Comparison of ENCODE assay signal across 8 cellular contexts in the genomic region with DNA sequence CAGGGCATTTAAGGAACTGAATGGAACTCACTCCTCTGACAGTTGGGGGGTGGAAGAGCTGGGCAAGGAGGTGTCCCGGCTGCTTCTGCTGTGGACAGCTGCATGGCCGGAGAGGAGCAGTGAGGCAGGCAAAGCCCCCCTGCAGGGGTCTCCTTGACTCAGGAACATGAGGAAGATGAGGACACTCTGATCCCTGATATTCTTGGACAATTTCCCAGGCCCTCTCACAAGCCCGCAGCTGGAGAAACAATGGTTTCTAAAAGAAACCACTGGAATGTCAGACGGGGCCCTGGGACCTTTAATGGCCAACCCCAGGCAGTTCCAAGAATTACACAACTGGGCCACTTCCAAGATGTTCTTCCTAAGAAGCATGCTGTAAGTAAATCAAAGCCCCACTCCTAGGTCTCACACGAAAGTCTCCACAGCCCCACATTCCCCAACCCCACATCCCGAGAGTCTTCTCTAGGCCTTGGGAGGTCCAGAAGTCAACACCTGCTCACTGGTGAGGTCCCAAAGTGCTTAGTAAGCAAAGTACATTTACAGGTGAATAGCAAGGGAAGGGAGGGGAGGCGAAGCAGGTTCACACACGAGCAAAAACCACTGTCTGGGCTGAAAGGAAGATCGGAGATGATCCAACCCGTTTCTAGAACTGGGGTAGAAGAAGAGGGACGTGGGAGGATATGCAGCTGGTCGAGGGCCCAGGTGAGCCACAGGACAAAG. TPM values are rescaled to one million over a fixed set of nuclear protein-coding genes. Genes with fewer than 3 reads are reported as not detected.
DNase-seq lines count a peak whose midpoint lies in the region; ATAC-seq and TF ChIP-seq lines count a peak whose summit lies in the region.

No MANE protein-coding gene starts in this region.

- H3K9me3 ChIP-seq in mesenchymal stem cell (ENCODE audit: control insufficient read depth, low read length) (no peaks in the 10 kb centered on the region), vagina (no peaks in the 10 kb centered on the region)

- H3K27me3 ChIP-seq in mesenchymal stem cell (ENCODE audit: control insufficient read depth in 1 of 2, insufficient read depth in 1 of 2, low read length in 2 of 2) (no peaks in the 10 kb centered on the region), vagina (no peaks in the 10 kb centered on the region)

- peak overlapping the region; percentile 31 for H2BK5ac ChIP-seq in mesenchymal stem cell (ENCODE audit: low read depth, low read length, poor library complexity, severe bottlenecking)

- DNase-seq in activated naive CD4-positive, alpha-beta T cell treated with anti-CD3 and anti-CD28 coated beads, Interleukin-2, amount 10 ng/mL, durations not matched to agents 7 days and 5 days: no peak
- DNase-seq in activated naive CD4-positive, alpha-beta T cell treated with anti-CD3 and anti-CD28 coated beads, Interleukin-2, amount 50 U/mL, for 16 hours: no peak
- DNase-seq in brain pericyte (ENCODE audit: low read depth, low spot score): peak; percentile 97
- DNase-seq in mesenchymal stem cell: peak; percentile 86
- DNase-seq in vagina (ENCODE audit: extremely low spot score in 2 of 2): no peak
- DNase-seq in kidney glomerular epithelial cell (lab: John Stamatoyannopoulos, UW): no peak
- DNase-seq in COR-L47 (lab: John Stamatoyannopoulos, UW): no peak

- H4K8ac ChIP-seq in mesenchymal stem cell (ENCODE audit: low read length): peak overlapping the region; percentile 85

- WGBS in mesenchymal stem cell: 60% methylated on average over 9 of the region's 12 CpGs

- intact Hi-C loops in vagina (cut with DNase I): loop anchor here (5.0 kb wide), 1 partner anchor 66 kb away; the partner anchor contains the start of gene PRPF19

- peaks cover 51% of the 10 kb centered on the region for H3K4me1 Mint-ChIP-seq in activated naive CD4-positive, alpha-beta T cell treated with anti-CD3 and anti-CD28 coated beads, Interleukin-2, amount 10 ng/mL, durations not matched to agents 7 days and 5 days

- ATAC-seq in GM21423 (IDR thresholded peaks at IDR 0.05; ENCODE audit: unreplicated experiment): no peak

- H3K4me1 ChIP-seq in mesenchymal stem cell (ENCODE audit: control insufficient read depth, insufficient read depth, low read depth, low read length): peaks cover 38% of the 10 kb centered on the region
- H3K4me1 ChIP-seq in vagina: peaks cover 38% of the 10 kb centered on the region

- TF ChIP-seq CTCF in vagina (IDR thresholded peaks at IDR 0.05): no peak

- H3K23ac ChIP-seq in mesenchymal stem cell (ENCODE audit: low read length in 2 of 2): no peak overlapping the region

- H3K4me3 Mint-ChIP-seq in activated naive CD4-positive, alpha-beta T cell treated with anti-CD3 and anti-CD28 coated beads, Interleukin-2, amount 10 ng/mL, durations not matched to agents 7 days and 5 days: peak overlapping the region; percentile 19

- peak overlapping the region; percentile 7 for H3K4me2 ChIP-seq in mesenchymal stem cell (ENCODE audit: low read length, poor library complexity, severe bottlenecking)

- H3K79me1 ChIP-seq in mesenchymal stem cell (replicated peaks; ENCODE audit: low read length, poor library complexity, severe bottlenecking): peaks cover 8% of the 10 kb centered on the region

- peaks cover 4% of the 10 kb centered on the region for H3K36me3 Mint-ChIP-seq in activated naive CD4-positive, alpha-beta T cell treated with anti-CD3 and anti-CD28 coated beads, Interleukin-2, amount 10 ng/mL, durations not matched to agents 7 days and 5 days

- CTCF ChIA-PET in activated naive CD4-positive, alpha-beta T cell treated with anti-CD3 and anti-CD28 coated beads, Interleukin-2, amount 10 ng/mL, durations not matched to agents 7 days and 5 days (lab: Charles Lee): interaction anchor here (8.5 kb wide), 1 partner anchor 10 kb away, joined by 47 read pairs; no protein-coding TSS in a partner anchor

- H3K4me3 ChIP-seq in mesenchymal stem cell (ENCODE audit: insufficient read depth in 1 of 2, low read depth in 1 of 2, low read length in 2 of 2): peak overlapping the region in 1 of 2 experiments; percentile 93
- H3K4me3 ChIP-seq in vagina: peak overlapping the region in 1 of 2 donors; percentile 86

- peak overlapping the region; percentile 39 for H2BK15ac ChIP-seq in mesenchymal stem cell (ENCODE audit: low read depth, poor library complexity, severe bottlenecking)

- H2BK120ac ChIP-seq in mesenchymal stem cell (ENCODE audit: low read depth, low read length): peak overlapping the region; percentile 21

- H3K27ac Mint-ChIP-seq in activated naive CD4-positive, alpha-beta T cell treated with anti-CD3 and anti-CD28 coated beads, Interleukin-2, amount 10 ng/mL, durations not matched to agents 7 days and 5 days: peak overlapping the region; percentile 90

- H2AFZ ChIP-seq in mesenchymal stem cell (ENCODE audit: low read depth, low read length): no peak overlapping the region

- peaks cover 1% of the 10 kb centered on the region for H3K9me3 Mint-ChIP-seq in activated naive CD4-positive, alpha-beta T cell treated with anti-CD3 and anti-CD28 coated beads, Interleukin-2, amount 10 ng/mL, durations not matched to agents 7 days and 5 days

- H3K18ac ChIP-seq in mesenchymal stem cell (ENCODE audit: low read depth in 1 of 2, low read length in 2 of 2): peak overlapping the region; percentile 52 to 91

- H2BK12ac ChIP-seq in mesenchymal stem cell (ENCODE audit: low read length in 2 of 2): peak overlapping the region; percentile 15 to 23

- H3K4ac ChIP-seq in mesenchymal stem cell (ENCODE audit: low read depth in 1 of 2, low read length in 2 of 2): peak overlapping the region; percentile 12 to 83

- peak overlapping the region; percentile 30 for H4K91ac ChIP-seq in mesenchymal stem cell (ENCODE audit: low read length)

- peaks cover 4 to 7% of the 10 kb centered on the region in 2 experiments for H3K36me3 ChIP-seq in mesenchymal stem cell (ENCODE audit: control insufficient read depth in 1 of 2, insufficient read depth in 2 of 2, low read depth in 1 of 2, low read length in 2 of 2)
- no peaks in the 10 kb centered on the region for H3K36me3 ChIP-seq in vagina

- H2AK5ac ChIP-seq in mesenchymal stem cell (ENCODE audit: low read length, severe bottlenecking): peak overlapping the region; percentile 15

- peak overlapping the region; percentile 88 for H3K27ac ChIP-seq in mesenchymal stem cell (ENCODE audit: low read length, poor library complexity, severe bottlenecking)
- H3K27ac ChIP-seq in vagina: peak overlapping the region; percentile 67

- H3K14ac ChIP-seq in mesenchymal stem cell (ENCODE audit: low read length in 2 of 2): no peak overlapping the region

- TF ChIP-seq POLR2A in vagina (IDR thresholded peaks at IDR 0.05): no peak

- peaks cover 10% of the 10 kb centered on the region for H3K27me3 Mint-ChIP-seq in activated naive CD4-positive, alpha-beta T cell treated with anti-CD3 and anti-CD28 coated beads, Interleukin-2, amount 10 ng/mL, durations not matched to agents 7 days and 5 days

- H3K9ac ChIP-seq in mesenchymal stem cell (ENCODE audit: low read length): peak overlapping the region; percentile 75

RNA-seq across cellular contexts. Expression of gene CCDC86, which starts 1.0 kb away (rescaled TPM):
- 28.2 TPM for polyA plus RNA-seq in mesenchymal stem cell (2013, experiment 1 of 2)
- polyA plus RNA-seq in mesenchymal stem cell (2013, experiment 2 of 2): 28.3 TPM
- total RNA-seq in vagina: 26.3 TPM

RNA-seq across cellular contexts. Expression of gene PTGDR2, which starts 14.9 kb away (rescaled TPM):
- polyA plus RNA-seq in mesenchymal stem cell (2013, experiment 1 of 2): 0.36 TPM
- polyA plus RNA-seq in mesenchymal stem cell (2013, experiment 2 of 2): 0.37 TPM
- 0.25 TPM for total RNA-seq in vagina

RNA-seq across cellular contexts. Expression of gene ZP1, which starts 26.5 kb away (rescaled TPM):
- polyA plus RNA-seq in mesenchymal stem cell (2013, experiment 1 of 2): 0.44 TPM
- polyA plus RNA-seq in mesenchymal stem cell (2013, experiment 2 of 2): 0.42 TPM
- not detected for total RNA-seq in vagina

RNA-seq across cellular contexts. Expression of gene MS4A10, which starts 55.7 kb away (rescaled TPM):
- not detected for polyA plus RNA-seq in mesenchymal stem cell (2013, experiment 1 of 2)
- not detected for polyA plus RNA-seq in mesenchymal stem cell (2013, experiment 2 of 2)
- total RNA-seq in vagina: not detected

Comparison
In these comparisons a context has a peak if more than half of its experiments do, and no peak if none do; other contexts are left out.
1. DNase-seq: peak in brain pericyte (single experiment) and mesenchymal stem cell (single experiment); none in activated naive CD4-positive, alpha-beta T cell treated with anti-CD3 and anti-CD28 coated beads, Interleukin-2, amount 10 ng/mL, durations not matched to agents 7 days and 5 days (single experiment), activated naive CD4-positive, alpha-beta T cell treated with anti-CD3 and anti-CD28 coated beads, Interleukin-2, amount 50 U/mL, for 16 hours (single experiment), vagina (0 of 2), kidney glomerular epithelial cell (single experiment) and COR-L47 (single experiment).